Comparison of ENCODE assay signal across 9 cellular contexts in the genomic region with DNA sequence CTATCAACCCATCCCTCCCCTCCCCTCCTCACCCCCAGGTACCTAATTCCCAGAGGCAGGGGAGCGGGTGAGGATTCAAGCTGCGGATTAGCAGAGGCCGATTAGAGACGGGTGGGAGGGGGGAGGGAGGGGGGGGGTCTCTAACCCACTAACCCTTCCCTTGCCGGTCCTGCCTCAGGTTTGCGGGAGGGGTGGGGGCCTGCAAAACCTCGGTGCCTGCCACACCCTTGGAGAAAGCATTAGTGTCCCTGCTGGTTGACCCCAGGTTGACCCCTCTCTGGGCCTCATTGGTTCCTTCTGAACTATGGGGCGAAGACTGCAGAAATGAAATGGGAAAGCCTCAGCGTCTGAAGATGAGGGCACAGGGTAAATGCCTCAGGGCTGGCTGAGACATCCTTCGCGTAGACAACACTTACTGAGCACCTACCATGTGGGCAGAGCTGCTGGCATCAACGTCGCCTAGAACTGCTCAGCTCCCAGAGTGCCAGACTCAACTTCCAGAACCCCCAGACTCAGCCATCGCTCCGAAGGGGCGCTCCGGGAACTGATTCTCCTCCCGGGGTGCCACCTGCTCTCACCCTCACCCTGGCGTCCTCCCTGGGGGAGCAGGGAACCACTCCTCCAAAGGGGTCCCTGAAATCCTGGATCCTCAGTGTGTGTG. TPM values are rescaled to one million over a fixed set of nuclear protein-coding genes. Genes with fewer than 3 reads are reported as not detected.
DNase-seq lines count a peak whose midpoint lies in the region; ATAC-seq and TF ChIP-seq lines count a peak whose summit lies in the region.
"Had no signal": no experiment of that assay in that cellular context is flagged by ENCODE, and none has a peak within 500 bp of the region (broad histone marks: within the 10 kb centered on the region; RNA-seq: fewer than 3 reads in every experiment).

No MANE protein-coding gene starts in this region.

- in situ Hi-C loops in astrocyte of the cerebellum (cut with HindIII; ENCODE audit: low sequenced_read_pairs), result no loop called here

- ATAC-seq in Right ventricle myocardium superior (ENCODE audit: poor library complexity) (no peak), natural killer cell (peak in 1 of 3 donors; percentile 13)

- no peaks in the 10 kb centered on the region for H3K4me1 ChIP-seq in cardiac muscle cell (ENCODE audit: low read depth)
- peaks cover 0 to 11% of the 10 kb centered on the region in 2 donors for H3K4me1 ChIP-seq in uterus

- H3K4me3 ChIP-seq in cardiac muscle cell (peak overlapping the region; percentile 53), astrocyte of the cerebellum (ENCODE audit: low read depth, low read length) (peak overlapping the region; percentile 50), uterus (peak overlapping the region; percentile 80 to 93)

- DNase-seq in cardiac muscle cell (ENCODE audit: low read depth in 1 of 2, low spot score in 1 of 2), result no peak
- no peak for DNase-seq in Right ventricle myocardium superior
- DNase-seq in astrocyte of the cerebellum (ENCODE audit: low read depth), result no peak
- no peak for DNase-seq in natural killer cell
- peak in 1 of 2 donors; percentile 46 for DNase-seq in uterus
- DNase-seq in hepatic stellate cell (ENCODE audit: low spot score), result no peak
- no peak for DNase-seq in stimulated activated CD4-positive, alpha-beta T cell treated with anti-CD3 and anti-CD28 coated beads, Interleukin-2, amount 100 ng/mL, for 48 hours
- no peak for DNase-seq in HCEC 1CT
- DNase-seq: GOT3 had no signal

- H3K9me3 Mint-ChIP-seq in natural killer cell, result no peaks in the 10 kb centered on the region

- H3K9me3 ChIP-seq in cardiac muscle cell (ENCODE audit: low read depth) (no peaks in the 10 kb centered on the region), uterus (no peaks in the 10 kb centered on the region)

- peak overlapping the region; percentile 75 for H3K4me3 Mint-ChIP-seq in natural killer cell

- no peak overlapping the region for H3K27ac ChIP-seq in cardiac muscle cell
- peak overlapping the region; percentile 90 to 100 for H3K27ac ChIP-seq in uterus

- intact Hi-C loops in Right ventricle myocardium superior (cut with DNase I), result no loop called here
- intact Hi-C loops in natural killer cell (cut with micrococcal nuclease), result no loop called here
- intact Hi-C loops in uterus (cut with DNase I; ENCODE audit: low total_unique reads), result no loop called here

- H3K36me3 ChIP-seq in cardiac muscle cell (no peaks in the 10 kb centered on the region), uterus (no peaks in the 10 kb centered on the region)

- TF ChIP-seq POLR2A in uterus (IDR thresholded peaks at IDR 0.05), result no peak

- H3K36me3 Mint-ChIP-seq in natural killer cell, result no peaks in the 10 kb centered on the region

- H3K27me3 ChIP-seq in cardiac muscle cell (peaks cover 56% of the 10 kb centered on the region), uterus (no peaks in the 10 kb centered on the region)

- peak overlapping the region; percentile 73 to 92 for H3K27ac Mint-ChIP-seq in natural killer cell

- no peaks in the 10 kb centered on the region for H3K27me3 Mint-ChIP-seq in natural killer cell (ENCODE audit: low read depth in 2 of 2)

- no peak for TF ChIP-seq CTCF in cardiac muscle cell (IDR thresholded peaks at IDR 0.05; ENCODE audit: low read depth, low read length)
- no peak for TF ChIP-seq CTCF in astrocyte of the cerebellum (IDR thresholded peaks at IDR 0.05; ENCODE audit: low read depth, low read length, missing control alignments)
- no peak for TF ChIP-seq CTCF in natural killer cell (IDR thresholded peaks at IDR 0.05)
- no peak for TF ChIP-seq CTCF in uterus (IDR thresholded peaks at IDR 0.05)

- H3K4me1 Mint-ChIP-seq in natural killer cell, result peaks cover 29 to 44% of the 10 kb centered on the region in 2 donors

RNA-seq across cellular contexts. Expression of a gene that starts 8.5 kb away (rescaled TPM):
- total RNA-seq in cardiac muscle cell (29.4 and 46.1 TPM in 2 replicates), Right ventricle myocardium superior (153 TPM), natural killer cell (10 to 100 TPM; 18.5 to 22.2 (median 20.6) TPM), uterus (100 to 1,000 TPM in 2 of 4 donors, 10 to 100 TPM in 2; 18.5 to 361 (median 82.9) TPM)
- polyA plus RNA-seq in cardiac muscle cell, result 32.7 and 42.2 TPM in 2 replicates
